28 cellular contexts compared by ENCODE assay signal in genomic region chr12:113293100-113293499, GRCh38.
"Had no signal": no experiment of that assay in that cellular context is flagged by ENCODE, and none has a peak within 500 bp of the region (broad histone marks: within the 10 kb centered on the region; RNA-seq: fewer than 3 reads in every experiment).

No MANE protein-coding gene starts in this region.

- H3K4me1 ChIP-seq: neural progenitor cell, transverse colon, upper lobe of right lung had no signal

- H3K36me3 Mint-ChIP-seq: natural killer cell, neural progenitor cell had no signal

- H3K36me3 ChIP-seq: neural progenitor cell, ovary, uterus had no signal

- H3K27me3 ChIP-seq: neural progenitor cell, ovary, right lobe of liver, sigmoid colon, suprapubic skin, testis, tibial artery, transverse colon, upper lobe of right lung, uterus had no signal

- H2AFZ ChIP-seq: neural progenitor cell, parathyroid adenoma had no signal

- H3K4me3 ChIP-seq: neural progenitor cell, ovary, psoas muscle, right lobe of liver, sigmoid colon, suprapubic skin, testis, tibial artery, transverse colon, upper lobe of right lung, uterus had no signal

- H3K27ac ChIP-seq: neural progenitor cell, ovary, psoas muscle, right lobe of liver, sigmoid colon, suprapubic skin, testis, transverse colon, upper lobe of right lung, uterus had no signal

- ATAC-seq: naive thymus-derived CD4-positive, alpha-beta T cell; natural killer cell; psoas muscle; right cardiac atrium; right lobe of liver; stimulated activated memory B cell treated with anti-CD40 and anti-IgM and Interleukin-4, amounts not matched to agents 10 μg/mL and 1 μg/mL and 100 μg/mL, for 72 hours; stimulated activated naive CD8-positive, alpha-beta T cell treated with anti-CD3 and anti-CD28 coated beads, Interleukin-15, amount 100 ng/mL, for 72 hours; stimulated activated naive CD8-positive, alpha-beta T cell treated with anti-CD3 and anti-CD28 coated beads, Interleukin-15, Interleukin-2, amounts not matched to agents 100 U/mL and 50 U/mL, for 24 hours; upper lobe of right lung had no signal

- H3K4me2 ChIP-seq: neural progenitor cell had no signal

- DNase-seq: naive thymus-derived CD4-positive, alpha-beta T cell; natural killer cell; ovary; right lobe of liver; sigmoid colon; small intestine; stimulated activated CD4-positive, alpha-beta T cell treated with anti-CD3 and anti-CD28 coated beads, Interleukin-15, amount 100 ng/mL, for 24 hours; stimulated activated CD4-positive, alpha-beta T cell treated with anti-CD3 and anti-CD28 coated beads, Interleukin-2, amount 100 ng/mL, for 24 hours; stimulated activated CD4-positive, alpha-beta T cell treated with anti-CD3 and anti-CD28 coated beads, Interleukin-2, amount 100 ng/mL, for 48 hours; stimulated activated CD4-positive, alpha-beta T cell treated with anti-CD3 and anti-CD28 coated beads, Interleukin-4, amount 100 ng/mL, for 24 hours; stimulated activated naive CD4-positive, alpha-beta T cell; stimulated activated naive CD8-positive, alpha-beta T cell treated with anti-CD3 and anti-CD28 coated beads, Interleukin-15, amount 100 ng/mL, for 72 hours; stimulated activated naive CD8-positive, alpha-beta T cell treated with anti-CD3 and anti-CD28 coated beads, Interleukin-15, Interleukin-2, amounts not matched to agents 100 U/mL and 50 U/mL, for 24 hours; substantia nigra; testis; tibial artery; transverse colon; upper lobe of right lung; uterus had no signal

- H3K79me2 ChIP-seq: parathyroid adenoma had no signal

- H3K9me3 ChIP-seq: ovary, psoas muscle, right lobe of liver, sigmoid colon, suprapubic skin, testis, tibial artery, transverse colon, upper lobe of right lung, uterus had no signal

- H3K27me3 Mint-ChIP-seq: naive thymus-derived CD4-positive, alpha-beta T cell; progenitor cell of endocrine pancreas; stimulated activated memory B cell treated with anti-CD40 and anti-IgM and Interleukin-4, amounts not matched to agents 10 μg/mL and 1 μg/mL and 100 μg/mL, for 72 hours; stimulated activated naive CD8-positive, alpha-beta T cell treated with anti-CD3 and anti-CD28 coated beads, Interleukin-15, amount 100 ng/mL, for 72 hours; type B pancreatic cell had no signal

- H3K27ac Mint-ChIP-seq: natural killer cell, nephron, progenitor cell of endocrine pancreas, type B pancreatic cell had no signal

- H3K9me3 Mint-ChIP-seq: naive thymus-derived CD4-positive, alpha-beta T cell; natural killer cell; nephron; neural progenitor cell; stimulated activated memory B cell treated with anti-CD40 and anti-IgM and Interleukin-4, amounts not matched to agents 10 μg/mL and 1 μg/mL and 100 μg/mL, for 72 hours; stimulated activated naive CD8-positive, alpha-beta T cell treated with anti-CD3 and anti-CD28 coated beads, Interleukin-15, amount 100 ng/mL, for 72 hours; type B pancreatic cell had no signal

- H3K4me1 Mint-ChIP-seq: naive thymus-derived CD4-positive, alpha-beta T cell; natural killer cell; neural progenitor cell; stimulated activated memory B cell treated with anti-CD40 and anti-IgM and Interleukin-4, amounts not matched to agents 10 μg/mL and 1 μg/mL and 100 μg/mL, for 72 hours; stimulated activated naive CD8-positive, alpha-beta T cell treated with anti-CD3 and anti-CD28 coated beads, Interleukin-15, amount 100 ng/mL, for 72 hours had no signal

- H3K4me3 Mint-ChIP-seq: naive thymus-derived CD4-positive, alpha-beta T cell; natural killer cell; nephron; neural progenitor cell; stimulated activated memory B cell treated with anti-CD40 and anti-IgM and Interleukin-4, amounts not matched to agents 10 μg/mL and 1 μg/mL and 100 μg/mL, for 72 hours; stimulated activated naive CD8-positive, alpha-beta T cell treated with anti-CD3 and anti-CD28 coated beads, Interleukin-15, amount 100 ng/mL, for 72 hours; type B pancreatic cell had no signal
